ENCODE assay signal across 8 cellular contexts in the genomic region with DNA sequence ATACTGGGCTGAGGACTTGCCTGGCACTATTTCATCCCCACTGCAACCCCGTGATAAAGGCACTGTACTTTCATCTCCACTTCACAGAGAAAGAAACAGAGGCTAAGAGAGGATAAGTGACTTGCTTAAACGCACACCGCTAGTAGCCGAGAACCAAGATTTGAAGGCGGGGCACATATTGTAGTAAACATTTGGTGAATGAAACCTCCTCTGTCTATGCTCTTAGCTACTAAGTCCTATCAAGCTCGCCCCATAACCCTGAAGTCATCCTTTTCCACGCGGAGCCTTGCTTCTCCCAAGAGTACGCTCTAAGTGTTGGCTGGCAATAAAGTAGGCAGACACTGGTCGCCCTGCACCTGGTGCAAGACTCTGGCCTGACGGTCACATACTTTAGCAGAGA. TPM values are rescaled to one million over a fixed set of nuclear protein-coding genes. Genes with fewer than 3 reads are reported as not detected.
A peak's percentile ranks its signal among the peaks of the same experiment; 100 is the strongest.
DNase-seq lines count a peak whose midpoint lies in the region; ATAC-seq, FAIRE-seq and TF ChIP-seq lines count a peak whose summit lies in the region.

No MANE protein-coding gene starts in this region.

- no peak overlapping the region for H2BK12ac ChIP-seq in H1 (ENCODE audit: low read depth, low read length)

- WGBS in H1 (ENCODE audit: extremely low coverage in 1 of 2, insufficient coverage in 1 of 2, insufficient read length in 1 of 2, insufficient replicate concordance in 2 of 2, low coverage in 1 of 2, low lambda C conversion rate in 2 of 2, missing lambda C conversion rate in 1 of 2), 2 experiments, result 84% methylated on average over 11 of the region's 11 CpGs; no CpG with 5 or more reads in 1 of the 2 experiments

- peaks cover 13% of the 10 kb centered on the region for H3K79me2 ChIP-seq in MM.1S (ENCODE audit: low read length)
- peaks cover 0 to 3% of the 10 kb centered on the region in 2 experiments; a peak in 1 of 4 replicates for H3K79me2 ChIP-seq in H1 (ENCODE audit: control insufficient read depth in 1 of 2, insufficient read depth in 2 of 2, low read length in 2 of 2)

- POLR2A ChIA-PET in H1 (lab: Charles Lee; ENCODE audit: partially characterized antibody) (no interaction called here), HEK293T (lab: Yijun Ruan, JAX) (interaction anchor here (1.0 kb wide), 1 partner anchor 8 kb away, joined by 3 read pairs; no protein-coding TSS in a partner anchor)

- H3K4me2 ChIP-seq in MM.1S (ENCODE audit: low read depth, low read length) (peak overlapping the region; percentile 69; the same call in 1 of the 2 replicates), H1 (ENCODE audit: insufficient read depth in 1 of 2, low read depth in 2 of 2, low read length in 2 of 2) (peak overlapping the region; percentile 62 to 71)

- H3K27me3 Mint-ChIP-seq in natural killer cell (ENCODE audit: low read depth in 2 of 2), result no peaks in the 10 kb centered on the region

- no peak overlapping the region for H2BK120ac ChIP-seq in H1 (replicated peaks; ENCODE audit: low read depth, low read length)

- ATAC-seq in natural killer cell (no peak), GM21717 (IDR thresholded peaks at IDR 0.05; ENCODE audit: unreplicated experiment) (no peak), HG02763 (IDR thresholded peaks at IDR 0.05; ENCODE audit: unreplicated experiment) (no peak)

- DNase-seq in AG10803 (ENCODE audit: low read depth) (peak; percentile 3), MM.1S (no peak), H1 (ENCODE audit: low read depth in 1 of 2, low spot score in 2 of 2) (no peak), natural killer cell (no peak), HEK293T (ENCODE audit: extremely low spot score) (no peak), GM03348 (ENCODE audit: low spot score) (no peak)

- H3K9ac ChIP-seq in MM.1S (ENCODE audit: low read length), result no peak overlapping the region
- H3K9ac ChIP-seq in H1 (replicated peaks in 1 of 4; ENCODE audit: extremely low read depth in 1 of 4, low read depth in 3 of 4, low read length in 3 of 4), result 0 out of 7 replicates have a peak overlapping the region, but pooled peaks of 1 of the 4 experiments have one; percentile 2

- TF ChIP-seq RAD21 in H1 (IDR thresholded peaks at IDR 0.05 in 1 of 2, conservative IDR thresholded peaks at IDR 0.05 in 1 of 2; ENCODE audit: low read depth in 2 of 2, low read length in 2 of 2), result no peak

- H3K27ac Mint-ChIP-seq in natural killer cell, result peak overlapping the region in 1 of 2 donors; percentile 70

- no peak for FAIRE-seq in H1 (lab: Jason Lieb, UNC)

- no peak overlapping the region for H3K27ac ChIP-seq in MM.1S (ENCODE audit: low read length)
- no peak overlapping the region for H3K27ac ChIP-seq in H1 (ENCODE audit: low read depth, low read length)

- intact Hi-C loops in natural killer cell (cut with micrococcal nuclease), result no loop called here

- H4K5ac ChIP-seq in H1 (ENCODE audit: insufficient read length, low read depth, low read length), result no peak overlapping the region

- H2AFZ ChIP-seq in MM.1S (ENCODE audit: low read length), result no peak overlapping the region
- H2AFZ ChIP-seq in H1 (ENCODE audit: low read length), result no peak overlapping the region

- H3K4me3 ChIP-seq in AG10803 (ENCODE audit: low read length), result peak overlapping the region; percentile 72
- peak overlapping the region; percentile 51 for H3K4me3 ChIP-seq in MM.1S (ENCODE audit: low read length)
- H3K4me3 ChIP-seq in H1 (ENCODE audit: extremely low read depth in 1 of 4, insufficient read depth in 2 of 4, low read depth in 3 of 4, low read length in 4 of 4), result peak overlapping the region in 2 of 4 experiments; percentile 79 to 89; a peak in 5 of 8 replicates

- H3K79me1 ChIP-seq in H1 (ENCODE audit: low read depth, low read length), result peaks cover 3% of the 10 kb centered on the region

- peak overlapping the region; percentile 78 for H3K4me3 Mint-ChIP-seq in natural killer cell

- H3K27me3 ChIP-seq in MM.1S (replicated peaks; ENCODE audit: insufficient read depth, low read length) (no peaks in the 10 kb centered on the region), H1 (replicated peaks in 1 of 4; ENCODE audit: control insufficient read depth in 3 of 4, extremely low read depth in 1 of 4, insufficient read depth in 3 of 4, low read length in 3 of 4) (peaks cover 0 to 8% (median 5%) of the 10 kb centered on the region in 4 experiments; a peak in 5 of 7 replicates)

- no peak for TF ChIP-seq CTCF in AG10803 (conservative IDR thresholded peaks at IDR 0.05; ENCODE audit: low read length)
- TF ChIP-seq CTCF in MM.1S (IDR thresholded peaks at IDR 0.05; ENCODE audit: low read length), result no peak
- no peak for TF ChIP-seq CTCF in H1 (IDR thresholded peaks at IDR 0.05; ENCODE audit: control extremely low read depth in 1 of 3, insufficient read depth in 1 of 3, low read depth in 1 of 3, low read length in 3 of 3)
- TF ChIP-seq CTCF in natural killer cell (IDR thresholded peaks at IDR 0.05), result no peak

- H3K9me2 ChIP-seq in MM.1S (replicated peaks; ENCODE audit: insufficient read depth, low read length), result no peaks in the 10 kb centered on the region

- H4K20me1 ChIP-seq in MM.1S (ENCODE audit: insufficient read depth, low read length) (no peaks in the 10 kb centered on the region), H1 (replicated peaks in 1 of 2; ENCODE audit: control insufficient read depth in 1 of 2, insufficient read depth in 2 of 2, low read length in 2 of 2) (peaks cover 0 to 2% of the 10 kb centered on the region in 2 experiments)

- no peak overlapping the region for H3K4ac ChIP-seq in H1 (replicated peaks; ENCODE audit: insufficient read length, low read depth, low read length)

- no peak overlapping the region for H3K18ac ChIP-seq in H1 (ENCODE audit: extremely low read depth, low read length)

- H2BK15ac ChIP-seq in H1 (ENCODE audit: low read length), result no peak overlapping the region

- H3K14ac ChIP-seq in H1 (ENCODE audit: insufficient read length), result no peak overlapping the region

- H3K9me3 ChIP-seq in MM.1S (replicated peaks; ENCODE audit: insufficient read depth, low read length) (no peaks in the 10 kb centered on the region), H1 (ENCODE audit: insufficient read depth in 2 of 2, low read depth in 1 of 2, low read length in 1 of 2) (no peaks in the 10 kb centered on the region)

- no peaks in the 10 kb centered on the region for H3K9me3 Mint-ChIP-seq in natural killer cell

- no peaks in the 10 kb centered on the region for H3F3A ChIP-seq in MM.1S (ENCODE audit: insufficient read depth, low read length)

- no peak overlapping the region for H2BK5ac ChIP-seq in H1 (ENCODE audit: low read depth, low read length)

- H2BK20ac ChIP-seq in H1 (ENCODE audit: low read length), result no peak overlapping the region

- TF ChIP-seq EP300 in H1 (IDR thresholded peaks at IDR 0.05; ENCODE audit: borderline replicate concordance in 1 of 2, low read depth in 2 of 2, low read length in 2 of 2), result no peak

- TF ChIP-seq POLR2A in H1 (IDR thresholded peaks at IDR 0.05; ENCODE audit: control extremely low read depth in 1 of 2, low read depth in 2 of 2, low read length in 2 of 2), result no peak

- H3K36me3 Mint-ChIP-seq in natural killer cell, result no peaks in the 10 kb centered on the region

- no peak overlapping the region for H3K23ac ChIP-seq in H1 (ENCODE audit: insufficient read length)

- H4K8ac ChIP-seq in H1 (ENCODE audit: extremely low read depth, insufficient read depth, low read length), result no peak overlapping the region

- peaks cover 7% of the 10 kb centered on the region; the same call in 1 of the 2 replicates for H3K23me2 ChIP-seq in H1 (ENCODE audit: low read depth, low read length)

- H3K4me1 ChIP-seq in MM.1S (ENCODE audit: low read length) (no peaks in the 10 kb centered on the region; the same call in 1 of the 2 replicates), H1 (replicated peaks in 1 of 4; ENCODE audit: control insufficient read depth in 3 of 4, insufficient read depth in 4 of 4, low read length in 3 of 4) (peaks cover 0 to 4% (median 0%) of the 10 kb centered on the region in 4 experiments; a peak in 4 of 7 replicates)

- H3K36me3 ChIP-seq in MM.1S (replicated peaks; ENCODE audit: insufficient read depth, low read length) (no peaks in the 10 kb centered on the region), H1 (ENCODE audit: control insufficient read depth in 2 of 4, insufficient read depth in 4 of 4, low read length in 3 of 4) (no peaks in the 10 kb centered on the region)

- peaks cover 0 to 27% of the 10 kb centered on the region in 2 donors for H3K4me1 Mint-ChIP-seq in natural killer cell

- no peak overlapping the region for H4K91ac ChIP-seq in H1 (replicated peaks; ENCODE audit: insufficient read length, low read length)

- H2AK5ac ChIP-seq in H1 (ENCODE audit: low read depth, low read length), result no peak overlapping the region

- H3K56ac ChIP-seq in H1 (replicated peaks; ENCODE audit: insufficient read length, low read depth, low read length), result no peak overlapping the region

- CTCF ChIA-PET in H1 (lab: Charles Lee; ENCODE audit: partially characterized antibody) (interaction anchor here (0.6 to 1.3 kb wide), 8 partner anchors 20 to 143 kb away, joined by 3 to 5 read pairs (median 3); no protein-coding TSS in a partner anchor), HEK293T (lab: Yijun Ruan, JAX) (no interaction called here)

TF ChIP-seq in H1, 55 proteins besides CTCF, POLR2A, EP300 and RAD21 (continues in another document):
- TF ChIP-seq FOSL1 (IDR thresholded peaks at IDR 0.05; ENCODE audit: insufficient read depth, low read depth, low read length), result no peak
- TF ChIP-seq HDAC6 (IDR thresholded peaks at IDR 0.05; ENCODE audit: low read depth, low read length), result no peak
- TF ChIP-seq POU5F1 (IDR thresholded peaks at IDR 0.05; ENCODE audit: low read depth, low read length), result no peak
- no peak for TF ChIP-seq SP4 (IDR thresholded peaks at IDR 0.05; ENCODE audit: low read length)
- no peak for TF ChIP-seq CHD1 (IDR thresholded peaks at IDR 0.05; ENCODE audit: low read depth, low read length)

TF ChIP-seq in HEK293T, 16 proteins besides CTCF, POLR2A, EP300 and RAD21 (continues in another document):
- no peak for TF ChIP-seq ZNF384 (IDR thresholded peaks at IDR 0.05)
- no peak for TF ChIP-seq FOXK2 (IDR thresholded peaks at IDR 0.05)
- TF ChIP-seq LEF1 (IDR thresholded peaks at IDR 0.05; ENCODE audit: borderline replicate concordance), result no peak
- TF ChIP-seq FOXM1 (IDR thresholded peaks at IDR 0.05; ENCODE audit: borderline replicate concordance), result no peak
- no peak for TF ChIP-seq ARNT (IDR thresholded peaks at IDR 0.05)
- TF ChIP-seq FOXA1 (IDR thresholded peaks at IDR 0.05), result no peak
- no peak for TF ChIP-seq NFRKB (IDR thresholded peaks at IDR 0.05)
- TF ChIP-seq BHLHE40 (IDR thresholded peaks at IDR 0.05; ENCODE audit: borderline replicate concordance), result no peak

RNA-seq across cellular contexts. Expression of a gene that starts 1.1 kb away (rescaled TPM):
- total RNA-seq in H1 (2021; fragmentation: NEBNext Ultra II Directional; extraction: Animal tissue kit (Norgen Biotek cat#: 25700)), result 13.6 and 15.6 TPM in 2 replicates
- 35.7 and 40.1 TPM in 2 replicates for polyA plus RNA-seq in H1 (2011; rRNA removed)
- polyA plus RNA-seq in H1 (2011; cell fraction: cytosol; rRNA removed), result 22.8 TPM
- 26.6 TPM for polyA plus RNA-seq in H1 (2011; cell fraction: nucleus; rRNA removed)
- polyA plus RNA-seq in H1 (2012, experiment 1 of 2), result 10.8 to 18.8 TPM (median 17.0 TPM) in 4 replicates
- 17.7 TPM for polyA plus RNA-seq in H1 (2012, experiment 2 of 2)
- 17.7 TPM for polyA plus RNA-seq in H1 (2013, experiment 1 of 2)
- 19.1 TPM for polyA plus RNA-seq in H1 (2013, experiment 2 of 2)
- polyA minus RNA-seq in H1 (2011; rRNA and poly(A)+ RNA removed), result 17.0 and 17.2 TPM in 2 replicates
- 9.2 TPM for polyA minus RNA-seq in H1 (2011; cell fraction: cytosol; rRNA and poly(A)+ RNA removed)
- polyA minus RNA-seq in H1 (2011; cell fraction: nucleus; rRNA and poly(A)+ RNA removed), result 8.1 TPM
- 1 to 10 TPM; 4.3 to 7.4 (median 6.6) TPM for total RNA-seq in natural killer cell
